23 cellular contexts compared by ENCODE assay signal in the genomic region with DNA sequence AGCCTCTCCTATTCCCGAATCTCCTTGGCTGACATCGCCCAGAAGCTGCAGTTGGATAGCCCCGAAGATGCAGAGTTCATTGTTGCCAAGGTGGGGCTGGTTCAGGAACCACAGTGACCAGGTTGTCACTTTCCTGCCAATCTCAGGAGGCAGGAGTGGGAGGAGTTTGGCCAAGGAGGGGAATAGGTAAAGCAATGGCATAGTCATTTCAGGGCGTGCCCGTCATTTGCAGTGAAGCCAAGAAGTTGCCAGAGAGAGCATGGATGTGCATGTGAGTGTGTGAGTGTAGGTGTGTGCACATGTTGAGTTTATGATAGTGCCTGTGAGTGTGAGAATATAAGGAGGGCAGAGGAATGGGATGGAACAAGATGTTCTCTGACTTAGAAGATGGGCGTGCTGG. TPM values are rescaled to one million over a fixed set of nuclear protein-coding genes. Genes with fewer than 3 reads are reported as not detected.
"Had no signal": no experiment of that assay in that cellular context is flagged by ENCODE, and none has a peak within 500 bp of the region (broad histone marks: within the 10 kb centered on the region; RNA-seq: fewer than 3 reads in every experiment).

No MANE protein-coding gene starts in this region.

- H3K9me3 Mint-ChIP-seq: activated B cell treated with CpG ODN at 0.5 μM for 24 hours; activated CD4-positive, alpha-beta T cell treated with anti-CD3 and anti-CD28 coated beads, Interleukin-2, amount 10 ng/mL, durations not matched to agents 24 days and 14 days; activated T-cell treated with anti-CD3 and anti-CD28 coated beads, Interleukin-2, amount 50 U/mL, for 72 hours; natural killer cell; stimulated activated memory B cell treated with anti-CD40 and anti-IgM and Interleukin-4, amounts not matched to agents 10 μg/mL and 1 μg/mL and 100 μg/mL, for 72 hours had no signal

- H3K4me3 Mint-ChIP-seq: activated B cell treated with CpG ODN at 0.5 μM for 24 hours; activated CD4-positive, alpha-beta T cell treated with anti-CD3 and anti-CD28 coated beads, Interleukin-2, amount 10 ng/mL, durations not matched to agents 24 days and 14 days; activated T-cell treated with anti-CD3 and anti-CD28 coated beads, Interleukin-2, amount 50 U/mL, for 72 hours; natural killer cell; stimulated activated memory B cell treated with anti-CD40 and anti-IgM and Interleukin-4, amounts not matched to agents 10 μg/mL and 1 μg/mL and 100 μg/mL, for 72 hours had no signal

- H3K79me2 ChIP-seq: parathyroid adenoma had no signal

- ATAC-seq: activated T-cell treated with anti-CD3 and anti-CD28 coated beads, Interleukin-2, amount 50 U/mL, for 72 hours; natural killer cell; sciatic nerve; stimulated activated memory B cell treated with anti-CD40 and anti-IgM and Interleukin-4, amounts not matched to agents 10 μg/mL and 1 μg/mL and 100 μg/mL, for 72 hours had no signal

- H3K27me3 Mint-ChIP-seq: activated B cell treated with CpG ODN at 0.5 μM for 24 hours; activated CD4-positive, alpha-beta T cell treated with anti-CD3 and anti-CD28 coated beads, Interleukin-2, amount 10 ng/mL, durations not matched to agents 24 days and 14 days; stimulated activated memory B cell treated with anti-CD40 and anti-IgM and Interleukin-4, amounts not matched to agents 10 μg/mL and 1 μg/mL and 100 μg/mL, for 72 hours had no signal

- H3K4me3 ChIP-seq: cardiac muscle cell, gastrocnemius medialis, left ventricle myocardium inferior, spleen, thoracic aorta had no signal

- H3K9me3 ChIP-seq: gastrocnemius medialis, left ventricle myocardium inferior, spleen, thoracic aorta had no signal

- H3K9ac ChIP-seq: parathyroid adenoma had no signal

- H3K27ac Mint-ChIP-seq: activated B cell treated with CpG ODN at 0.5 μM for 24 hours; activated CD4-positive, alpha-beta T cell treated with anti-CD3 and anti-CD28 coated beads, Interleukin-2, amount 10 ng/mL, durations not matched to agents 24 days and 14 days; natural killer cell; stimulated activated memory B cell treated with anti-CD40 and anti-IgM and Interleukin-4, amounts not matched to agents 10 μg/mL and 1 μg/mL and 100 μg/mL, for 72 hours had no signal

- H3K27ac ChIP-seq: cardiac muscle cell, left ventricle myocardium inferior, parathyroid adenoma, thoracic aorta had no signal

- DNase-seq: activated B cell treated with CpG ODN at 0.5 μM for 24 hours; activated CD4-positive, alpha-beta T cell treated with anti-CD3 and anti-CD28 coated beads, Interleukin-2, amount 10 ng/mL, durations not matched to agents 24 days and 14 days; activated CD8-positive, alpha-beta memory T cell treated with anti-CD3 and anti-CD28 coated beads, Interleukin-2, amount 50 U/mL, for 4 hours; activated effector memory CD4-positive, alpha-beta T cell treated with anti-CD3 and anti-CD28 coated beads, Interleukin-2, amount 50 U/mL, for 16 hours; activated naive CD4-positive, alpha-beta T cell treated with anti-CD3 and anti-CD28 coated beads, Interleukin-2, amount 50 U/mL, for 16 hours; activated T-cell treated with anti-CD3 and anti-CD28 coated beads, Interleukin-2, amount 50 U/mL, for 72 hours; kidney; left ventricle myocardium inferior; natural killer cell; spleen; stimulated activated CD4-positive, alpha-beta T cell treated with anti-CD3 and anti-CD28 coated beads, Interleukin-4, amount 100 ng/mL, for 4 hours; T-helper 1 cell; T-helper 9 cell had no signal

- H3K4me1 Mint-ChIP-seq: activated B cell treated with CpG ODN at 0.5 μM for 24 hours; activated CD4-positive, alpha-beta T cell treated with anti-CD3 and anti-CD28 coated beads, Interleukin-2, amount 10 ng/mL, durations not matched to agents 24 days and 14 days; stimulated activated memory B cell treated with anti-CD40 and anti-IgM and Interleukin-4, amounts not matched to agents 10 μg/mL and 1 μg/mL and 100 μg/mL, for 72 hours had no signal

- H3K27me3 ChIP-seq: cardiac muscle cell, gastrocnemius medialis, spleen had no signal

- H3K4me1 ChIP-seq: gastrocnemius medialis, parathyroid adenoma had no signal

- H2AFZ ChIP-seq: parathyroid adenoma had no signal

RNA-seq across cellular contexts. Expression of a gene that starts 19.8 kb away (rescaled TPM):
- total RNA-seq: activated B cell treated with CpG ODN at 0.5 μM for 24 hours; activated CD4-positive, alpha-beta T cell treated with anti-CD3 and anti-CD28 coated beads, Interleukin-2, amount 10 ng/mL, durations not matched to agents 24 days and 14 days; activated T-cell treated with anti-CD3 and anti-CD28 coated beads, Interleukin-2, amount 50 U/mL, for 72 hours; cardiac muscle cell; epithelial cell of proximal tubule; kidney; left ventricle myocardium inferior; mucosa of gallbladder; natural killer cell; urinary bladder had no signal
- polyA plus RNA-seq: cardiac muscle cell had no signal

RNA-seq across cellular contexts. Expression of a gene that starts 32.6 kb away (rescaled TPM):
- total RNA-seq: activated B cell treated with CpG ODN at 0.5 μM for 24 hours, cardiac muscle cell, dermis microvascular lymphatic vessel endothelial cell, mucosa of gallbladder had no signal
- polyA plus RNA-seq: cardiac muscle cell had no signal
